ENCODE assay signal across 8 cellular contexts in genomic region chr1:9473032-9473792, GRCh38.
DNase-seq lines count a peak whose midpoint lies in the region; TF ChIP-seq lines count a peak whose summit lies in the region.

No MANE protein-coding gene starts in this region.

- CTCF ChIA-PET in CD8-positive, alpha-beta memory T cell (lab: Charles Lee) = interaction anchor here (2.5 kb wide), 1 partner anchor 18 kb away, joined by 7 read pairs; no protein-coding TSS in a partner anchor

- no peak overlapping the region for H3K9ac ChIP-seq in endodermal cell (ENCODE audit: extremely low read depth, low read length, poor library complexity, severe bottlenecking)

- H3K27ac ChIP-seq in endodermal cell (ENCODE audit: low read depth, low read length) (no peak overlapping the region), osteoblast (ENCODE audit: low read depth, low read length) (peak overlapping the region; percentile 37), WERI-Rb-1 (no peak overlapping the region)
- no peak overlapping the region for H3K27ac ChIP-seq in CD8-positive, alpha-beta memory T cell (ENCODE audit: low read depth, low read length)

- H3K4me1 ChIP-seq in endodermal cell (ENCODE audit: control insufficient read depth, insufficient read depth, low read length) (peaks cover 4% of the 10 kb centered on the region), osteoblast (ENCODE audit: insufficient read depth, low read length) (peaks cover 4% of the 10 kb centered on the region)
- no peaks in the 10 kb centered on the region for H3K4me1 ChIP-seq in CD8-positive, alpha-beta memory T cell (ENCODE audit: insufficient read depth, low read length)

- H3K27me3 ChIP-seq in endodermal cell (ENCODE audit: control insufficient read depth, insufficient read depth, low read length, poor library complexity, severe bottlenecking) (peaks cover 6% of the 10 kb centered on the region), osteoblast (ENCODE audit: insufficient read depth, low read length) (peaks cover 22% of the 10 kb centered on the region), WERI-Rb-1 (ENCODE audit: insufficient read depth, low read depth, severe bottlenecking) (no peaks in the 10 kb centered on the region)
- no peaks in the 10 kb centered on the region for H3K27me3 ChIP-seq in CD8-positive, alpha-beta memory T cell (ENCODE audit: insufficient read depth, low read length, poor library complexity, severe bottlenecking)

- no peak overlapping the region for H3K4me3 Mint-ChIP-seq in endodermal cell
- no peak overlapping the region for H3K4me3 Mint-ChIP-seq in CD8-positive, alpha-beta memory T cell

- 55 to 95% methylated on average over 2 to 14 of the region's 14 CpGs for WGBS in endodermal cell (ENCODE audit: insufficient coverage in 1 of 2, insufficient read length in 1 of 2), 2 experiments

- DNase-seq in Daoy (ENCODE audit: low read depth) (peak; percentile 96), NCI-H2196 (lab: John Stamatoyannopoulos, UW; ENCODE audit: unreplicated experiment) (peak; percentile 65), endodermal cell (peak; percentile 87), osteoblast (ENCODE audit: insufficient read length, low spot score, missing footprints) (peak; percentile 99), WERI-Rb-1 (no peak), HuH-7 (ENCODE audit: low spot score) (no peak), NCI-H526 treated with DMSO at 0.1 percent for 48 hours (lab: John Stamatoyannopoulos, UW) (no peak)
- no peak for DNase-seq in CD8-positive, alpha-beta memory T cell

- no peaks in the 10 kb centered on the region for H3K36me3 Mint-ChIP-seq in endodermal cell (ENCODE audit: low read depth)
- H3K36me3 Mint-ChIP-seq in CD8-positive, alpha-beta memory T cell = no peaks in the 10 kb centered on the region

- H3K27me3 Mint-ChIP-seq in endodermal cell (ENCODE audit: insufficient read depth) = peaks cover 4% of the 10 kb centered on the region
- H3K27me3 Mint-ChIP-seq in CD8-positive, alpha-beta memory T cell = peaks cover 10 to 20% of the 10 kb centered on the region in 2 donors

- H3K4me1 Mint-ChIP-seq in endodermal cell = peaks cover 12% of the 10 kb centered on the region
- H3K4me1 Mint-ChIP-seq in CD8-positive, alpha-beta memory T cell = no peaks in the 10 kb centered on the region

- H3K4me3 ChIP-seq in endodermal cell (ENCODE audit: low read length) = no peak overlapping the region
- H3K4me3 ChIP-seq in osteoblast (ENCODE audit: insufficient read depth, low read length) = no peak overlapping the region
- H3K4me3 ChIP-seq in WERI-Rb-1 (ENCODE audit: low read depth, low read length) = no peak overlapping the region
- no peak overlapping the region for H3K4me3 ChIP-seq in CD8-positive, alpha-beta memory T cell (ENCODE audit: low read length)

- H2AFZ ChIP-seq in osteoblast (ENCODE audit: low read length) = peak overlapping the region; percentile 84

- H3K79me2 ChIP-seq in osteoblast (ENCODE audit: insufficient read depth, low read length) = no peaks in the 10 kb centered on the region

- H4K20me1 ChIP-seq in osteoblast (ENCODE audit: insufficient read depth, low read length) = no peaks in the 10 kb centered on the region

- no peaks in the 10 kb centered on the region for H3K9me3 Mint-ChIP-seq in endodermal cell
- no peaks in the 10 kb centered on the region for H3K9me3 Mint-ChIP-seq in CD8-positive, alpha-beta memory T cell

- POLR2A ChIA-PET in CD8-positive, alpha-beta memory T cell (lab: Charles Lee) = interaction anchor here (0.6 kb wide), 1 partner anchor 26 kb away, joined by 8 read pairs; no protein-coding TSS in a partner anchor

- H3K4me2 ChIP-seq in osteoblast (ENCODE audit: insufficient read depth, low read length) = peak overlapping the region; percentile 48

- H3K9me3 ChIP-seq in endodermal cell (ENCODE audit: control insufficient read depth, low read length) = no peaks in the 10 kb centered on the region
- no peaks in the 10 kb centered on the region for H3K9me3 ChIP-seq in osteoblast (ENCODE audit: low read depth, low read length)
- no peaks in the 10 kb centered on the region for H3K9me3 ChIP-seq in WERI-Rb-1 (ENCODE audit: severe bottlenecking)
- no peaks in the 10 kb centered on the region for H3K9me3 ChIP-seq in CD8-positive, alpha-beta memory T cell (ENCODE audit: low read length)

- H3K36me3 ChIP-seq in endodermal cell (ENCODE audit: control insufficient read depth, insufficient read depth, low read length) (no peaks in the 10 kb centered on the region), osteoblast (ENCODE audit: insufficient read depth, low read length) (no peaks in the 10 kb centered on the region), WERI-Rb-1 (no peaks in the 10 kb centered on the region)
- no peaks in the 10 kb centered on the region for H3K36me3 ChIP-seq in CD8-positive, alpha-beta memory T cell (ENCODE audit: insufficient read depth, low read length)

- H3K27ac Mint-ChIP-seq in endodermal cell = no peak overlapping the region
- no peak overlapping the region for H3K27ac Mint-ChIP-seq in CD8-positive, alpha-beta memory T cell

- TF ChIP-seq CTCF in endodermal cell (conservative IDR thresholded peaks at IDR 0.05) (no peak), osteoblast (IDR thresholded peaks at IDR 0.05; ENCODE audit: extremely low read depth, low read depth, low read length) (no peak), WERI-Rb-1 (IDR thresholded peaks at IDR 0.05; ENCODE audit: low read depth, low read length) (no peak)

Comparison
In these comparisons a context has a peak if more than half of its experiments do, and no peak if none do; other contexts are left out.
1. DNase-seq: peak in Daoy (single experiment), NCI-H2196 (single experiment), endodermal cell (single experiment) and osteoblast (single experiment); none in WERI-Rb-1 (single experiment), HuH-7 (single experiment), NCI-H526 treated with DMSO at 0.1 percent for 48 hours (single experiment) and CD8-positive, alpha-beta memory T cell (0 of 5).